Comparison of ENCODE assay signal across 15 cellular contexts in genomic region chr11:86255896-86256295, GRCh38. TPM values are rescaled to one million over a fixed set of nuclear protein-coding genes. Genes with fewer than 3 reads are reported as not detected.
DNase-seq lines count a peak whose midpoint lies in the region; ATAC-seq, FAIRE-seq and TF ChIP-seq lines count a peak whose summit lies in the region.
"Had no signal": no experiment of that assay in that cellular context is flagged by ENCODE, and none has a peak within 500 bp of the region (broad histone marks: within the 10 kb centered on the region; RNA-seq: fewer than 3 reads in every experiment).

No MANE protein-coding gene starts in this region.

- H3K36me3 ChIP-seq in naive thymus-derived CD4-positive, alpha-beta T cell (ENCODE audit: control insufficient read depth in 2 of 3, insufficient read depth in 3 of 3, low read length in 3 of 3): peaks cover 0 to 29% (median 13%) of the 10 kb centered on the region in 3 experiments
- H3K36me3 ChIP-seq in tibial nerve: peaks cover 0 to 34% (median 0%) of the 10 kb centered on the region in 3 donors

- H3K9me3 ChIP-seq in naive thymus-derived CD4-positive, alpha-beta T cell (ENCODE audit: control insufficient read depth in 2 of 3, low read length in 3 of 3): no peaks in the 10 kb centered on the region
- H3K9me3 ChIP-seq in tibial nerve: no peaks in the 10 kb centered on the region
- H3K9me3 ChIP-seq: sigmoid colon, SK-N-SH had no signal

- peaks cover 0 to 4% of the 10 kb centered on the region in 2 donors for H3K4me1 ChIP-seq in naive thymus-derived CD4-positive, alpha-beta T cell (ENCODE audit: control insufficient read depth in 2 of 2, insufficient read depth in 2 of 2, low read length in 2 of 2)
- no peaks in the 10 kb centered on the region for H3K4me1 ChIP-seq in tibial nerve

- H3K27ac ChIP-seq in naive thymus-derived CD4-positive, alpha-beta T cell (ENCODE audit: low read depth, low read length): no peak overlapping the region
- H3K27ac ChIP-seq in tibial nerve: no peak overlapping the region
- H3K27ac ChIP-seq: sigmoid colon had no signal

- no peaks in the 10 kb centered on the region for H3K27me3 Mint-ChIP-seq in naive thymus-derived CD4-positive, alpha-beta T cell
- H3K27me3 Mint-ChIP-seq: CD4-positive, alpha-beta memory T cell had no signal

- WGBS in tibial nerve, 2 donors: 89 to 92% methylated on average over 1 of the region's 1 CpG

- peak overlapping the region in 1 of 9 donors; percentile 21 for H3K27ac Mint-ChIP-seq in naive thymus-derived CD4-positive, alpha-beta T cell

- H3K4me3 ChIP-seq in naive thymus-derived CD4-positive, alpha-beta T cell (ENCODE audit: low read length): no peak overlapping the region
- H3K4me3 ChIP-seq in tibial nerve: no peak overlapping the region
- H3K4me3 ChIP-seq: sigmoid colon had no signal

- peaks cover 0 to 30% (median 24%) of the 10 kb centered on the region in 7 donors for H3K4me1 Mint-ChIP-seq in naive thymus-derived CD4-positive, alpha-beta T cell

- TF ChIP-seq POLR2A in tibial nerve (IDR thresholded peaks at IDR 0.05): no peak

- H3K27me3 ChIP-seq in naive thymus-derived CD4-positive, alpha-beta T cell (ENCODE audit: control insufficient read depth in 2 of 2, insufficient read depth in 2 of 2, low read length in 2 of 2): no peaks in the 10 kb centered on the region
- H3K27me3 ChIP-seq in tibial nerve: no peaks in the 10 kb centered on the region
- H3K27me3 ChIP-seq: sigmoid colon had no signal

- H3K4me3 Mint-ChIP-seq in naive thymus-derived CD4-positive, alpha-beta T cell: no peak overlapping the region

- no peak for TF ChIP-seq CTCF in tibial nerve (IDR thresholded peaks at IDR 0.05)

- FAIRE-seq in GM18507 (lab: Jason Lieb, UNC): peak; percentile 77
- FAIRE-seq: endometrium had no signal

- ATAC-seq in GM19395 (IDR thresholded peaks at IDR 0.05; ENCODE audit: unreplicated experiment) (peak; percentile 88), HG02798 (IDR thresholded peaks at IDR 0.05; ENCODE audit: poor library complexity, unreplicated experiment) (peak; percentile 89), HG03521 (IDR thresholded peaks at IDR 0.05; ENCODE audit: unreplicated experiment) (peak; percentile 88), Right ventricle myocardium superior (ENCODE audit: poor library complexity) (no peak)
- ATAC-seq in naive thymus-derived CD4-positive, alpha-beta T cell: no peak

- CTCF ChIA-PET in naive thymus-derived CD4-positive, alpha-beta T cell (lab: Charles Lee): interaction anchor here (0.6 kb wide), 1 partner anchor 146 kb away, joined by 3 read pairs; no protein-coding TSS in a partner anchor

- TF ChIP-seq EP300 in tibial nerve (IDR thresholded peaks at IDR 0.05): no peak

- DNase-seq in GM18507 (ENCODE audit: extremely low spot score, insufficient read length, low read depth): no peak
- DNase-seq in naive thymus-derived CD4-positive, alpha-beta T cell: no peak
- DNase-seq in tibial nerve (ENCODE audit: low spot score in 2 of 2): no peak
- no peak for DNase-seq in activated CD8-positive, alpha-beta memory T cell treated with anti-CD3 and anti-CD28 coated beads for 24 hours
- no peak for DNase-seq in Right ventricle myocardium superior
- DNase-seq: activated CD4-positive, alpha-beta T cell treated with anti-CD3 and anti-CD28 coated beads, Interleukin-2, amount 50 U/mL, for 48 hours; anterior cingulate cortex; CD4-positive, alpha-beta memory T cell; NCI-H69; sigmoid colon; SK-N-SH had no signal

- peaks cover 0 to 27% (median 11%) of the 10 kb centered on the region in 5 donors for H3K36me3 Mint-ChIP-seq in naive thymus-derived CD4-positive, alpha-beta T cell

- H3K9me3 Mint-ChIP-seq in naive thymus-derived CD4-positive, alpha-beta T cell: no peaks in the 10 kb centered on the region
- H3K9me3 Mint-ChIP-seq: CD4-positive, alpha-beta memory T cell had no signal

- POLR2A ChIA-PET in naive thymus-derived CD4-positive, alpha-beta T cell (lab: Charles Lee): no interaction called here

- intact Hi-C loops in naive thymus-derived CD4-positive, alpha-beta T cell (cut with micrococcal nuclease): loop anchor here in 1 of 2 donors (5.0 kb wide), 1 partner anchor 781 kb away; the partner anchor contains the start of gene TMEM135
- intact Hi-C loops in Right ventricle myocardium superior (cut with DNase I): no loop called here

RNA-seq across cellular contexts. Expression of gene EED, which starts 11.3 kb away (rescaled TPM):
- total RNA-seq in naive thymus-derived CD4-positive, alpha-beta T cell: 10 to 100 TPM; 22.2 to 62.4 (median 35.5) TPM
- 10 to 100 TPM; 15.3 to 22.0 TPM for polyA plus RNA-seq in naive thymus-derived CD4-positive, alpha-beta T cell
- total RNA-seq in tibial nerve: 10 to 100 TPM; 13.3 to 18.4 (median 16.7) TPM
- total RNA-seq in Right ventricle myocardium superior: 13.2 TPM

RNA-seq across cellular contexts. Expression of gene HIKESHI, which starts 46.1 kb away (rescaled TPM):
- 10 to 100 TPM; 16.7 to 38.4 (median 29.5) TPM for total RNA-seq in naive thymus-derived CD4-positive, alpha-beta T cell
- 10 to 100 TPM; 80.3 to 88.7 TPM for polyA plus RNA-seq in naive thymus-derived CD4-positive, alpha-beta T cell
- total RNA-seq in tibial nerve (10 to 100 TPM; 31.2 to 40.6 (median 33.4) TPM), Right ventricle myocardium superior (48.0 TPM)

Comparison
In these comparisons a context has a peak if more than half of its experiments do, and no peak if none do; other contexts are left out.
1. ATAC-seq: peak in GM19395 (single experiment), HG02798 (single experiment) and HG03521 (single experiment); none in naive thymus-derived CD4-positive, alpha-beta T cell (single experiment) and Right ventricle myocardium superior (single experiment).